1 cellular context compared by ENCODE assay signal in genomic region chr19:19371056-19371455, GRCh38.
TF ChIP-seq lines count a peak whose summit lies in the region.

No MANE protein-coding gene starts in this region.

TF ChIP-seq in Ishikawa, 13 proteins besides CTCF, POLR2A, EP300 and RAD21 (continued from another document):
- TF ChIP-seq TCF12 (IDR thresholded peaks at IDR 0.05; ENCODE audit: low read depth) (no peak), TEAD4 (IDR thresholded peaks at IDR 0.05) (peak; percentile 82), EGR1 (IDR thresholded peaks at IDR 0.05) (no peak)
